2 cellular contexts compared by ENCODE assay signal in genomic region chr14:31013841-31014240, GRCh38.
A peak's percentile ranks its signal among the peaks of the same experiment; 100 is the strongest.
TF ChIP-seq lines count a peak whose summit lies in the region.

No MANE protein-coding gene starts in this region.

TF ChIP-seq in HepG2, 621 proteins besides CTCF, POLR2A, EP300 and RAD21 (continues in another document):
- no peak for TF ChIP-seq ZNF362 (CRISPR knock-in tag; IDR thresholded peaks at IDR 0.05; ENCODE audit: borderline replicate concordance)
- TF ChIP-seq ZNF121 (CRISPR knock-in tag; IDR thresholded peaks at IDR 0.05), result peak; percentile 12; the same call in 1 of the 2 replicates
- TF ChIP-seq NFYB (CRISPR knock-in tag; IDR thresholded peaks at IDR 0.05), result no peak
- 0 out of 2 replicates have a peak, but pooled peaks have one; percentile 4 for TF ChIP-seq KAT7 (CRISPR knock-in tag; IDR thresholded peaks at IDR 0.05; ENCODE audit: borderline replicate concordance)
- no peak for TF ChIP-seq ZFP36L1 (CRISPR knock-in tag; IDR thresholded peaks at IDR 0.05)
- peak; percentile 5 for TF ChIP-seq TEAD3 (CRISPR knock-in tag; optimal IDR thresholded peaks at IDR 0.05; ENCODE audit: borderline replicate concordance)
- TF ChIP-seq CC2D1A (CRISPR knock-in tag; IDR thresholded peaks at IDR 0.05), result no peak
- peak; percentile 8; the same call in 1 of the 2 replicates for TF ChIP-seq ADNP (CRISPR knock-in tag; IDR thresholded peaks at IDR 0.05)
- 0 out of 2 replicates have a peak, but pooled peaks have one; percentile 32 for TF ChIP-seq POGZ (CRISPR knock-in tag; IDR thresholded peaks at IDR 0.05)
- TF ChIP-seq KLF12 (CRISPR knock-in tag; IDR thresholded peaks at IDR 0.05; ENCODE audit: borderline replicate concordance), result no peak
- no peak for TF ChIP-seq E2F2 (CRISPR knock-in tag; IDR thresholded peaks at IDR 0.05; ENCODE audit: borderline replicate concordance)
- no peak for TF ChIP-seq MBD4 (IDR thresholded peaks at IDR 0.05; ENCODE audit: borderline replicate concordance, low read length)
- peak; percentile 40; the same call in 1 of the 2 replicates for TF ChIP-seq ZNF770 (CRISPR knock-in tag; IDR thresholded peaks at IDR 0.05)
- TF ChIP-seq HOMEZ (CRISPR knock-in tag; IDR thresholded peaks at IDR 0.05; ENCODE audit: low read depth), result peak; percentile 97
- TF ChIP-seq KLF9 (CRISPR knock-in tag; IDR thresholded peaks at IDR 0.05; ENCODE audit: low read depth), result no peak
- peak; percentile 16; the same call in 1 of the 2 replicates for TF ChIP-seq SALL1 (CRISPR knock-in tag; IDR thresholded peaks at IDR 0.05)
- 0 out of 2 replicates have a peak, but pooled peaks have one; percentile 72 for TF ChIP-seq CHCHD3 (CRISPR knock-in tag; IDR thresholded peaks at IDR 0.05)
- peak; percentile 58; the same call in 1 of the 2 replicates for TF ChIP-seq ZNF724P (CRISPR knock-in tag; IDR thresholded peaks at IDR 0.05; ENCODE audit: borderline replicate concordance)
- no peak for TF ChIP-seq BCL6 (CRISPR knock-in tag; IDR thresholded peaks at IDR 0.05)
- TF ChIP-seq ZNF574 (CRISPR knock-in tag; IDR thresholded peaks at IDR 0.05), result 0 out of 2 replicates have a peak, but pooled peaks have one; percentile 18
- TF ChIP-seq ZNF772 (CRISPR knock-in tag; IDR thresholded peaks at IDR 0.05), result 0 out of 2 replicates have a peak, but pooled peaks have one; percentile 44
- TF ChIP-seq ZNF501 (CRISPR knock-in tag; IDR thresholded peaks at IDR 0.05), result 0 out of 2 replicates have a peak, but pooled peaks have one; percentile 21
- no peak for TF ChIP-seq NFIC (IDR thresholded peaks at IDR 0.05; ENCODE audit: low read length)

TF ChIP-seq in WTC11, 78 proteins besides CTCF, POLR2A, EP300 and RAD21:
- TF ChIP-seq NFYB (CRISPR knock-in tag; conservative IDR thresholded peaks at IDR 0.05; ENCODE audit: low read depth) (no peak), NFATC4 (CRISPR knock-in tag; IDR thresholded peaks at IDR 0.05) (no peak), ZNF396 (CRISPR knock-in tag; IDR thresholded peaks at IDR 0.05; ENCODE audit: borderline replicate concordance) (no peak), HMGA2 (CRISPR knock-in tag; IDR thresholded peaks at IDR 0.05) (peak; percentile 71; the same call in 1 of the 2 replicates), NR1H2 (CRISPR knock-in tag; IDR thresholded peaks at IDR 0.05) (no peak), ZNF532 (CRISPR knock-in tag; IDR thresholded peaks at IDR 0.05; ENCODE audit: borderline replicate concordance) (no peak), FOXP4 (CRISPR knock-in tag; IDR thresholded peaks at IDR 0.05) (no peak)
